In the genomic region with DNA sequence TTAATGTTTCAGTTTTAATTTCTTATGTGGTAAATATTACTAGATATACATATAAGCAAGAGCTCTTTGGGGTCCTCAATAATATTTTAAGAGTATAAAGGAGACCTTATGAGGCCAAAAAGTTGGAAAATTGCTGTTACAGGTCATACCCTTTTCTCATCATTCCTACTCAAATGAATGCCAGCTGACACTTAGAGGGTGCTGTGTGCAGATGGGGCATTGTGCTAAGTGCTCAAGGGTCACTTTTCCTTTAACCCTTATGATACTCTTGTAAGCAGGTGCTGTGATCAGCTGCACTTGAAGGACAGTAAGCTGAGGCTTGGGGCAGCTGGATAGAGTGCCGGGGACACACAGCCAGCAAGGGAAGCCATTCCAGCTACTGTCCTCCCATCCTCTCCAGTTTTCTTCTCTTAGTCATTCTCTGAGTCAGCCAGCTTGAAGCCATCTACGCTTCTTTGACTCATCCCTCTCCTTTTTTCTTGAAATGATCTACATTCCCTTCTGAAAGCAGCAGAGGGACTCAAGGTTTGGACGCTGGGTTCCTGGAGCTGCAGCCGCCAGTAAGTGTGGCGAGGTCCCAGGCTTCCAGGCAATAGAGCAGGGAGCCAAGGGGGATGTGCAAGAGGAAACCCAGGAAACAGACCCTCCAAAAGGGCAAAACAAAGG, we compare ENCODE assay signal across 11 cellular contexts. TPM values are rescaled to one million over a fixed set of nuclear protein-coding genes. Genes with fewer than 3 reads are reported as not detected.
DNase-seq lines count a peak whose midpoint lies in the region; FAIRE-seq and TF ChIP-seq lines count a peak whose summit lies in the region.
"Had no signal": no experiment of that assay in that cellular context is flagged by ENCODE, and none has a peak within 500 bp of the region (broad histone marks: within the 10 kb centered on the region; RNA-seq: fewer than 3 reads in every experiment).

No MANE protein-coding gene starts in this region.

- H3K36me3 ChIP-seq in brain microvascular endothelial cell (replicated peaks) = no peaks in the 10 kb centered on the region
- H3K36me3 ChIP-seq: ascending aorta had no signal

- H3K9me3 Mint-ChIP-seq in mesothelial cell of epicardium = no peaks in the 10 kb centered on the region
- H3K9me3 Mint-ChIP-seq in activated CD4-positive, alpha-beta memory T cell treated with anti-CD3 and anti-CD28 coated beads for 36 hours = no peaks in the 10 kb centered on the region
- H3K9me3 Mint-ChIP-seq: naive thymus-derived CD8-positive, alpha-beta T cell had no signal

- in situ Hi-C loops in brain microvascular endothelial cell (cut with HindIII; ENCODE audit: low pct_ligation_motif_present, low sequenced_read_pairs) = no loop called here

- FAIRE-seq in HTR-8/SVneo (lab: Jason Lieb, UNC) = peak; percentile 94

- POLR2A ChIA-PET in activated CD4-positive, alpha-beta memory T cell treated with anti-CD3 and anti-CD28 coated beads for 36 hours (lab: Charles Lee) = no interaction called here

- intact Hi-C loops in activated CD4-positive, alpha-beta memory T cell treated with anti-CD3 and anti-CD28 coated beads for 36 hours (cut with micrococcal nuclease) = no loop called here

- no peaks in the 10 kb centered on the region for H3K27me3 ChIP-seq in brain microvascular endothelial cell (replicated peaks)
- H3K27me3 ChIP-seq: ascending aorta, testis had no signal

- H3K27ac ChIP-seq in brain microvascular endothelial cell = peak overlapping the region; percentile 77
- H3K27ac ChIP-seq: ascending aorta, testis had no signal

- H3K27ac Mint-ChIP-seq in mesothelial cell of epicardium = no peak overlapping the region
- no peak overlapping the region for H3K27ac Mint-ChIP-seq in activated CD4-positive, alpha-beta memory T cell treated with anti-CD3 and anti-CD28 coated beads for 36 hours
- H3K27ac Mint-ChIP-seq: naive thymus-derived CD8-positive, alpha-beta T cell had no signal

- DNase-seq in EH (ENCODE audit: low read depth) = peak; percentile 97
- peak; percentile 86 for DNase-seq in HTR-8/SVneo (ENCODE audit: insufficient read length, low spot score)
- DNase-seq in brain microvascular endothelial cell = peak; percentile 90
- DNase-seq in myocyte (ENCODE audit: low read depth) = peak; percentile 61
- no peak for DNase-seq in NCI-H2081 treated with DMSO at 0.1 percent for 48 hours (lab: John Stamatoyannopoulos, UW)
- DNase-seq in mesothelial cell of epicardium (ENCODE audit: low spot score in 2 of 2, unreplicated experiment in 2 of 2) = no peak
- no peak for DNase-seq in activated CD4-positive, alpha-beta memory T cell treated with anti-CD3 and anti-CD28 coated beads for 36 hours
- DNase-seq: naive thymus-derived CD8-positive, alpha-beta T cell; RPMI8226; testis had no signal

- no peaks in the 10 kb centered on the region for H3K36me3 Mint-ChIP-seq in mesothelial cell of epicardium
- no peaks in the 10 kb centered on the region for H3K36me3 Mint-ChIP-seq in activated CD4-positive, alpha-beta memory T cell treated with anti-CD3 and anti-CD28 coated beads for 36 hours
- H3K36me3 Mint-ChIP-seq: naive thymus-derived CD8-positive, alpha-beta T cell had no signal

- no peak overlapping the region for H3K4me3 ChIP-seq in brain microvascular endothelial cell (ENCODE audit: low read depth, low read length)
- H3K4me3 ChIP-seq: ascending aorta, testis had no signal

- peaks cover 40% of the 10 kb centered on the region for H3K27me3 Mint-ChIP-seq in mesothelial cell of epicardium (ENCODE audit: low read depth)
- no peaks in the 10 kb centered on the region for H3K27me3 Mint-ChIP-seq in activated CD4-positive, alpha-beta memory T cell treated with anti-CD3 and anti-CD28 coated beads for 36 hours
- H3K27me3 Mint-ChIP-seq: naive thymus-derived CD8-positive, alpha-beta T cell had no signal

- CTCF ChIA-PET in activated CD4-positive, alpha-beta memory T cell treated with anti-CD3 and anti-CD28 coated beads for 36 hours (lab: Charles Lee) = no interaction called here

- no peak overlapping the region for H3K4me3 Mint-ChIP-seq in mesothelial cell of epicardium
- no peak overlapping the region for H3K4me3 Mint-ChIP-seq in activated CD4-positive, alpha-beta memory T cell treated with anti-CD3 and anti-CD28 coated beads for 36 hours
- H3K4me3 Mint-ChIP-seq: naive thymus-derived CD8-positive, alpha-beta T cell had no signal

- TF ChIP-seq CTCF in brain microvascular endothelial cell (IDR thresholded peaks at IDR 0.05; ENCODE audit: low read depth, low read length, missing control alignments) (peak; percentile 71), mesothelial cell of epicardium (IDR thresholded peaks at IDR 0.05; ENCODE audit: unreplicated experiment) (no peak)

- H3K4me1 Mint-ChIP-seq in mesothelial cell of epicardium = peaks cover 22% of the 10 kb centered on the region
- H3K4me1 Mint-ChIP-seq in activated CD4-positive, alpha-beta memory T cell treated with anti-CD3 and anti-CD28 coated beads for 36 hours (ENCODE audit: low read depth) = no peaks in the 10 kb centered on the region

RNA-seq across cellular contexts. Expression of a gene that starts 42.0 kb away (rescaled TPM):
- total RNA-seq in myocyte = 24.6 and 43.5 TPM in 2 replicates
- polyA plus RNA-seq in myocyte (2012) = 17.7 TPM
- total RNA-seq in mesothelial cell of epicardium = 88.9 to 111 TPM (median 97.0 TPM) in 3 replicates
- total RNA-seq in activated CD4-positive, alpha-beta memory T cell treated with anti-CD3 and anti-CD28 coated beads for 36 hours = 10 to 100 TPM; 90.7 to 92.2 TPM

Comparison
In these comparisons a context has a peak if more than half of its experiments do, and no peak if none do; other contexts are left out.
1. DNase-seq: peak in EH (single experiment), HTR-8/SVneo (single experiment), brain microvascular endothelial cell (single experiment) and myocyte (single experiment); none in NCI-H2081 treated with DMSO at 0.1 percent for 48 hours (single experiment), mesothelial cell of epicardium (0 of 2) and activated CD4-positive, alpha-beta memory T cell treated with anti-CD3 and anti-CD28 coated beads for 36 hours (single experiment).